21 cellular contexts compared by ENCODE assay signal in genomic region chr2:158519481-158519880, GRCh38.
"Had no signal": no experiment of that assay in that cellular context is flagged by ENCODE, and none has a peak within 500 bp of the region (broad histone marks: within the 10 kb centered on the region; RNA-seq: fewer than 3 reads in every experiment).

No MANE protein-coding gene starts in this region.

- FAIRE-seq: colon had no signal

- ATAC-seq: left colon; left ventricle myocardium superior; sciatic nerve; stimulated activated memory B cell treated with anti-CD40 and anti-IgM and Interleukin-4, amounts not matched to agents 10 μg/mL and 1 μg/mL and 100 μg/mL, for 72 hours had no signal

- H3K36me3 ChIP-seq: neutrophil, spleen had no signal

- H3K4me3 ChIP-seq: lung, spleen, tibial nerve had no signal

- H3K36me3 Mint-ChIP-seq: naive B cell; stimulated activated memory B cell treated with anti-CD40 and anti-IgM and Interleukin-4, amounts not matched to agents 10 μg/mL and 1 μg/mL and 100 μg/mL, for 72 hours had no signal

- H3K4me3 Mint-ChIP-seq: naive B cell; nephron; stimulated activated memory B cell treated with anti-CD40 and anti-IgM and Interleukin-4, amounts not matched to agents 10 μg/mL and 1 μg/mL and 100 μg/mL, for 72 hours; stimulated activated naive CD8-positive, alpha-beta T cell treated with anti-CD3 and anti-CD28 coated beads, Interleukin-15, Interleukin-2, amounts not matched to agents 100 ng/mL and 50 ng/mL, for 24 hours had no signal

- H3K27me3 Mint-ChIP-seq: naive B cell; stimulated activated memory B cell treated with anti-CD40 and anti-IgM and Interleukin-4, amounts not matched to agents 10 μg/mL and 1 μg/mL and 100 μg/mL, for 72 hours; stimulated activated naive CD8-positive, alpha-beta T cell treated with anti-CD3 and anti-CD28 coated beads, Interleukin-15, Interleukin-2, amounts not matched to agents 100 ng/mL and 50 ng/mL, for 24 hours had no signal

- H3K27me3 ChIP-seq: neutrophil, spleen, tibial nerve had no signal

- H3K27ac ChIP-seq: neutrophil, spleen, tibial nerve had no signal

- H3K4me1 Mint-ChIP-seq: stimulated activated memory B cell treated with anti-CD40 and anti-IgM and Interleukin-4, amounts not matched to agents 10 μg/mL and 1 μg/mL and 100 μg/mL, for 72 hours had no signal

- DNase-seq: dermis blood vessel endothelial cell; foreskin melanocyte; head of caudate nucleus; hippocampal formation; left colon; left ventricle myocardium superior; mesenchymal stem cell; naive B cell; posterior cingulate gyrus; spleen; stimulated activated CD4-positive, alpha-beta T cell treated with anti-CD3 and anti-CD28 coated beads, Interleukin-15, amount 100 ng/mL, for 24 hours; stimulated activated CD4-positive, alpha-beta T cell treated with anti-CD3 and anti-CD28 coated beads, Interleukin-1b, Interleukin-23, amount 100 ng/mL, for 48 hours; stimulated activated CD4-positive, alpha-beta T cell treated with anti-CD3 and anti-CD28 coated beads, Interleukin-4, amount 100 ng/mL, for 24 hours had no signal

- H3K9me3 ChIP-seq: neutrophil, spleen, tibial nerve had no signal

- H3K27ac Mint-ChIP-seq: nephron; stimulated activated memory B cell treated with anti-CD40 and anti-IgM and Interleukin-4, amounts not matched to agents 10 μg/mL and 1 μg/mL and 100 μg/mL, for 72 hours; stimulated activated naive CD8-positive, alpha-beta T cell treated with anti-CD3 and anti-CD28 coated beads, Interleukin-15, Interleukin-2, amounts not matched to agents 100 ng/mL and 50 ng/mL, for 24 hours had no signal

- H3K9me3 Mint-ChIP-seq: naive B cell; stimulated activated memory B cell treated with anti-CD40 and anti-IgM and Interleukin-4, amounts not matched to agents 10 μg/mL and 1 μg/mL and 100 μg/mL, for 72 hours had no signal
